ENCODE assay signal across 20 cellular contexts in the genomic region with DNA sequence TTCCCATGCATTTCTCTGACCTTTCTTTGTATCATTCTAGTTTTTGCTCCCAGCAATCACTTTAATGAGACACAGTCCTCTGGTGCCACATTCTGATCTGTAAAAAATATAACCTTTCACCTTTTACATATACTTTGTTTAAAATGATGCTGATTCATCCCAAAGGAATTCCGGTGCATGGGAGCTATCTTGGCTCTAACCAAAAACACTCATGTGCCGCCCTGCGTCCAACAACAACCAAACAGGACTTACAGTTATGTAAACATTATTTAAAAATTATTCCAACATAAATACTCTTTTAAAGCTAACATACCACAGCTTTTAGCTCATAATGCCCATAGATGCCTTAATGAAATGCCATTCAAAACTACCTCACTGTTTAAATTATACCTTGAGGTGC. TPM values are rescaled to one million over a fixed set of nuclear protein-coding genes. Genes with fewer than 3 reads are reported as not detected.
"Had no signal": no experiment of that assay in that cellular context is flagged by ENCODE, and none has a peak within 500 bp of the region (broad histone marks: within the 10 kb centered on the region; RNA-seq: fewer than 3 reads in every experiment).

No MANE protein-coding gene starts in this region.

- H3K36me3 Mint-ChIP-seq: activated naive CD8-positive, alpha-beta T cell treated with anti-CD3 and anti-CD28 coated beads for 36 hours; natural killer cell had no signal

- H3K4me3 ChIP-seq: right atrium auricular region, skin epidermis, stomach, tibial nerve had no signal

- H3K9me3 Mint-ChIP-seq: activated CD4-positive, alpha-beta memory T cell treated with anti-CD3 and anti-CD28 coated beads, Interleukin-2, amount 10 ng/mL, durations not matched to agents 7 days and 5 days; activated naive CD8-positive, alpha-beta T cell treated with anti-CD3 and anti-CD28 coated beads for 36 hours; activated T-cell treated with anti-CD3 and anti-CD28 coated beads, Interleukin-2, amount 50 U/mL, for 72 hours; natural killer cell had no signal

- DNase-seq: activated CD4-positive, alpha-beta memory T cell treated with anti-CD3 and anti-CD28 coated beads, Interleukin-2, amount 10 ng/mL, durations not matched to agents 7 days and 5 days; activated CD8-positive, alpha-beta memory T cell treated with anti-CD3 and anti-CD28 coated beads, Interleukin-2, amount 50 U/mL, for 4 hours; activated gamma-delta T cell treated with Interleukin-2 at 50 U/mL for 16 hours; activated naive CD8-positive, alpha-beta T cell treated with anti-CD3 and anti-CD28 coated beads for 36 hours; activated T-cell treated with anti-CD3 and anti-CD28 coated beads, Interleukin-2, amount 50 U/mL, for 72 hours; aorta; effector memory CD4-positive, alpha-beta T cell; glutamatergic neuron; left cardiac atrium; natural killer cell; stimulated activated CD4-positive, alpha-beta T cell treated with anti-CD3 and anti-CD28 coated beads, Interleukin-4, amount 100 ng/mL, for 4 hours; stomach; T1000 had no signal

- H3K27ac Mint-ChIP-seq: activated CD4-positive, alpha-beta memory T cell treated with anti-CD3 and anti-CD28 coated beads, Interleukin-2, amount 10 ng/mL, durations not matched to agents 7 days and 5 days; activated naive CD8-positive, alpha-beta T cell treated with anti-CD3 and anti-CD28 coated beads for 36 hours; activated T-cell treated with anti-CD3 and anti-CD28 coated beads, Interleukin-2, amount 50 U/mL, for 72 hours; natural killer cell had no signal

- H3K4me1 Mint-ChIP-seq: activated CD4-positive, alpha-beta memory T cell treated with anti-CD3 and anti-CD28 coated beads, Interleukin-2, amount 10 ng/mL, durations not matched to agents 7 days and 5 days; natural killer cell had no signal

- H3K4me3 Mint-ChIP-seq: activated CD4-positive, alpha-beta memory T cell treated with anti-CD3 and anti-CD28 coated beads, Interleukin-2, amount 10 ng/mL, durations not matched to agents 7 days and 5 days; activated naive CD8-positive, alpha-beta T cell treated with anti-CD3 and anti-CD28 coated beads for 36 hours; activated T-cell treated with anti-CD3 and anti-CD28 coated beads, Interleukin-2, amount 50 U/mL, for 72 hours; natural killer cell had no signal

- H3K27me3 Mint-ChIP-seq: activated naive CD8-positive, alpha-beta T cell treated with anti-CD3 and anti-CD28 coated beads for 36 hours had no signal

- ATAC-seq: activated T-cell treated with anti-CD3 and anti-CD28 coated beads, Interleukin-2, amount 50 U/mL, for 72 hours; natural killer cell had no signal

RNA-seq across cellular contexts. Expression of a gene that starts 7.7 kb away (rescaled TPM):
- total RNA-seq: activated CD4-positive, alpha-beta memory T cell treated with anti-CD3 and anti-CD28 coated beads, Interleukin-2, amount 10 ng/mL, durations not matched to agents 7 days and 5 days; activated naive CD8-positive, alpha-beta T cell treated with anti-CD3 and anti-CD28 coated beads for 36 hours; activated T-cell treated with anti-CD3 and anti-CD28 coated beads, Interleukin-2, amount 50 U/mL, for 72 hours; aorta; epithelial cell of proximal tubule; left cardiac atrium; lung microvascular endothelial cell; mucosa of gallbladder; natural killer cell; posterior vena cava; right atrium auricular region; stomach; tibial nerve had no signal
